8 cellular contexts compared by ENCODE assay signal in the genomic region with DNA sequence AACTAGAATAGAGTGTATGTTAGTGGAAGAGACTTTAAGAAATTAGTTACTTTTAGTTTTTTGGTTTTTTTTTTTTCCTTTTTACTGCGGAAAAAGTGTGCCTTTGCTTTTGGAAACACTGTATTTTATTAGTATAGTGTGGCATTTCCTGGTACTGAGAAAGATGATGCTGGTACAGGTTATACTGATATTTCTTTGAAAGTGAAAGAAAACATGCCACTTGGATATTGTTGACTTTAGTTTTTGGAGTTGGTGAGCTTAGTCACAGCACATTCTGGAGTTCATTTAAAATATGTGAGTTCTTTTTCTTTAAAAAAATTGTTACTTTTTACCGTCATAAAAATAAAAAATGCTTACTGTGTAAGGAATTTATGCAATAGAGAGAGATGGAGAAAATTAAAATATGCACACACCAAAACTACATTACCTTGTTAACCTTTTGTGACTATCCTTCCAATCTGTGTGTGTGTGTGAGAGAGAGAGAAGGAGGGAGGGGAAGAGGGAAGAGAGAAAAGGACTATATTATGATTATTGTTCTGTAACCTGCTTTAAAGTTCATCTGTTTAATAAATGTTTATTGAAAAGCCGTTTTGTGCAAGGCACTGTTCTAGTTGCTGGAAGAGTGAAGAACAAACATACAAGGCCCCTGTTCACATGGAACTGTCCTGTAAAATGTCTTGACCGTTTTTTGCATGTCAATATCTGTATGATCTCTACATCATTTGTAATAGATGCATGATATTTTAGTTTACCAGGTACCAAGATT.
DNase-seq lines count a peak whose midpoint lies in the region; ATAC-seq and TF ChIP-seq lines count a peak whose summit lies in the region.

No MANE protein-coding gene starts in this region.

- H3K27me3 ChIP-seq in HUES6 (ENCODE audit: control insufficient read depth, insufficient read depth, low read length) (no peaks in the 10 kb centered on the region), muscle layer of colon (ENCODE audit: control insufficient read depth in 1 of 2, insufficient read depth in 2 of 2, low read length in 2 of 2) (no peaks in the 10 kb centered on the region)

- POLR2A ChIA-PET in AG04449 (lab: Yijun Ruan, JAX): interaction anchor here (1.3 to 2.7 kb wide), 2 partner anchors 61 to 176 kb away, joined by 3 to 10 read pairs; no protein-coding TSS in a partner anchor

- TF ChIP-seq CTCF in AG04449 (IDR thresholded peaks at IDR 0.05; ENCODE audit: insufficient read depth, low read length, missing control alignments): no peak

- H3K4me3 ChIP-seq in AG04449 (ENCODE audit: low read depth, low read length) (peak overlapping the region; percentile 81), HUES6 (ENCODE audit: low read depth, low read length) (peak overlapping the region; percentile 81), muscle layer of colon (ENCODE audit: low read depth in 1 of 2, low read length in 2 of 2) (peak overlapping the region; percentile 55 to 80)

- CTCF ChIA-PET in AG04449 (lab: Yijun Ruan, JAX): no interaction called here

- H3K27ac ChIP-seq in HUES6 (ENCODE audit: low read depth, low read length): no peak overlapping the region
- H3K27ac ChIP-seq in muscle layer of colon (ENCODE audit: low read depth, low read length): peak overlapping the region; percentile 93

- H3K9me3 ChIP-seq in HUES6 (ENCODE audit: control insufficient read depth, insufficient read depth, low read depth, low read length) (no peaks in the 10 kb centered on the region), muscle layer of colon (ENCODE audit: low read length) (no peaks in the 10 kb centered on the region)

- H3K9ac ChIP-seq in HUES6 (ENCODE audit: low read length) (no peak overlapping the region), muscle layer of colon (ENCODE audit: low read length) (peak overlapping the region; percentile 75)

- DNase-seq in AG04449 (ENCODE audit: low read depth, low spot score) (no peak), NCI-H2171 (lab: John Stamatoyannopoulos, UW) (no peak)
- peak; percentile 9 for DNase-seq in central memory CD4-positive, alpha-beta T cell

- H3K4me1 ChIP-seq in HUES6 (ENCODE audit: control insufficient read depth, insufficient read depth, low read length) (peaks cover 12% of the 10 kb centered on the region), muscle layer of colon (ENCODE audit: insufficient read depth, low read length) (peaks cover 30% of the 10 kb centered on the region)

- H3K36me3 ChIP-seq in HUES6 (ENCODE audit: control insufficient read depth, insufficient read depth, low read length) (no peaks in the 10 kb centered on the region), muscle layer of colon (ENCODE audit: insufficient read depth, low read length) (no peaks in the 10 kb centered on the region)

- ATAC-seq in HG02759 (IDR thresholded peaks at IDR 0.05; ENCODE audit: unreplicated experiment) (no peak), GM18870 (IDR thresholded peaks at IDR 0.05; ENCODE audit: unreplicated experiment) (no peak), GM18868 (IDR thresholded peaks at IDR 0.05; ENCODE audit: unreplicated experiment) (no peak)
